In genomic region chr5:93953442-93953841, GRCh38 we compare ENCODE assay signal across 23 cellular contexts.
"Had no signal": no experiment of that assay in that cellular context is flagged by ENCODE, and none has a peak within 500 bp of the region (broad histone marks: within the 10 kb centered on the region; RNA-seq: fewer than 3 reads in every experiment).

No MANE protein-coding gene starts in this region.

- H3K36me3 ChIP-seq: brain microvascular endothelial cell had no signal

- H3K27ac ChIP-seq: brain microvascular endothelial cell had no signal

- H3K4me3 Mint-ChIP-seq: activated CD4-positive, alpha-beta memory T cell treated with anti-CD3 and anti-CD28 coated beads, Interleukin-2, amount 10 ng/mL, durations not matched to agents 7 days and 5 days; activated CD4-positive, alpha-beta T cell treated with anti-CD3 and anti-CD28 coated beads, Interleukin-2, amount 10 ng/mL, durations not matched to agents 7 days and 5 days; activated naive CD8-positive, alpha-beta T cell; activated T-cell treated with anti-CD3 and anti-CD28 coated beads, Interleukin-2, amount 50 U/mL, for 4 hours; activated T-helper 17 cell treated with anti-CD3 and anti-CD28 coated beads, Interleukin-2, amount 50 U/mL, for 72 hours; effector memory CD8-positive, alpha-beta T cell had no signal

- H3K4me1 Mint-ChIP-seq: activated CD4-positive, alpha-beta memory T cell treated with anti-CD3 and anti-CD28 coated beads, Interleukin-2, amount 10 ng/mL, durations not matched to agents 7 days and 5 days; activated CD4-positive, alpha-beta T cell treated with anti-CD3 and anti-CD28 coated beads, Interleukin-2, amount 10 ng/mL, durations not matched to agents 7 days and 5 days had no signal

- H3K27ac Mint-ChIP-seq: activated CD4-positive, alpha-beta memory T cell treated with anti-CD3 and anti-CD28 coated beads, Interleukin-2, amount 10 ng/mL, durations not matched to agents 7 days and 5 days; activated CD4-positive, alpha-beta T cell treated with anti-CD3 and anti-CD28 coated beads, Interleukin-2, amount 10 ng/mL, durations not matched to agents 7 days and 5 days; activated naive CD8-positive, alpha-beta T cell; activated T-helper 17 cell treated with anti-CD3 and anti-CD28 coated beads, Interleukin-2, amount 50 U/mL, for 72 hours; effector memory CD8-positive, alpha-beta T cell had no signal

- H3K27me3 Mint-ChIP-seq: activated CD4-positive, alpha-beta memory T cell treated with anti-CD3 and anti-CD28 coated beads, Interleukin-2, amount 10 ng/mL, durations not matched to agents 7 days and 5 days; activated CD4-positive, alpha-beta T cell treated with anti-CD3 and anti-CD28 coated beads, Interleukin-2, amount 10 ng/mL, durations not matched to agents 7 days and 5 days; activated naive CD8-positive, alpha-beta T cell; activated T-helper 17 cell treated with anti-CD3 and anti-CD28 coated beads, Interleukin-2, amount 50 U/mL, for 72 hours; effector memory CD8-positive, alpha-beta T cell had no signal

- DNase-seq: activated CD4-positive, alpha-beta memory T cell treated with anti-CD3 and anti-CD28 coated beads, Interleukin-2, amount 10 ng/mL, durations not matched to agents 7 days and 5 days; activated CD4-positive, alpha-beta T cell treated with anti-CD3 and anti-CD28 coated beads for 1 hour; activated CD4-positive, alpha-beta T cell treated with anti-CD3 and anti-CD28 coated beads for 4 hours; activated CD4-positive, alpha-beta T cell treated with anti-CD3 and anti-CD28 coated beads, Interleukin-2, amount 10 ng/mL, durations not matched to agents 7 days and 5 days; activated CD4-positive, alpha-beta T cell treated with anti-CD3 and anti-CD28 coated beads, Interleukin-2, amount 50 U/mL, for 4 hours; activated effector memory CD4-positive, alpha-beta T cell treated with Interleukin-2 at 50 U/mL for 16 hours; activated gamma-delta T cell treated with Interleukin-2 at 50 U/mL for 16 hours; activated naive CD4-positive, alpha-beta T cell treated with anti-CD3 and anti-CD28 coated beads, Interleukin-2, amount 50 U/mL, for 16 hours; activated naive CD4-positive, alpha-beta T cell treated with Interleukin-2 at 50 U/mL for 16 hours; activated T-cell treated with anti-CD3 and anti-CD28 coated beads, Interleukin-2, amount 50 U/mL, for 4 hours; amniotic stem cell; anterior cingulate cortex; brain microvascular endothelial cell; cortex of kidney; dermis blood vessel endothelial cell; effector CD4-positive, alpha-beta T cell; effector memory CD8-positive, alpha-beta T cell; foreskin fibroblast; head of caudate nucleus; T-helper 2 cell had no signal

- H3K9me3 Mint-ChIP-seq: effector memory CD8-positive, alpha-beta T cell had no signal

- ATAC-seq: activated T-cell treated with anti-CD3 and anti-CD28 coated beads, Interleukin-2, amount 50 U/mL, for 4 hours; activated T-helper 17 cell treated with anti-CD3 and anti-CD28 coated beads, Interleukin-2, amount 50 U/mL, for 72 hours; effector memory CD8-positive, alpha-beta T cell; esophagus mucosa had no signal

- H3K27me3 ChIP-seq: brain microvascular endothelial cell had no signal
